ENCODE assay signal across 14 cellular contexts in the genomic region with DNA sequence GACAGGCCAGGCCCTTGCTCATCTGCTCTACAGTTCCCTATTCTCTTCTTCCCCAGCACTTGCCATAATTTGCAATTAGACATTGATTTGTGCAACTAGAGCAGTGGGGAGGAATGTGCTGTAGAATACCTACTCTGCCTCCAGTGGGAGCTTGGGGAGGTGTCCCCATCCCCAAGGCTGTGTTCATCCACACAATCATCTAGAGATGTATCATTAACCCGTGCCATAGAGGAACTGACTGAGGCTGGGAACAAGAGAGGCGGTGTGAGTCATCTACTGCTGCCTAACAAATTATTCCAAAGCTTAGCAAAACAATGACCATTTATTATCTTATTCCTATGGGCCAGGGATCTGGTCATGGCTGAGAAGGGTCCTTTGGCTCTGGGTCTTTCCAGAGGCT. TPM values are rescaled to one million over a fixed set of nuclear protein-coding genes. Genes with fewer than 3 reads are reported as not detected.
DNase-seq lines count a peak whose midpoint lies in the region; ATAC-seq, FAIRE-seq and TF ChIP-seq lines count a peak whose summit lies in the region.
"Had no signal": no experiment of that assay in that cellular context is flagged by ENCODE, and none has a peak within 500 bp of the region (broad histone marks: within the 10 kb centered on the region; RNA-seq: fewer than 3 reads in every experiment).

No MANE protein-coding gene starts in this region.

- peak in 1 of 3 experiments; percentile 19 for TF ChIP-seq CTCF in keratinocyte (optimal IDR thresholded peaks at IDR 0.05 in 1 of 3, IDR thresholded peaks at IDR 0.05 in 1 of 3, conservative IDR thresholded peaks at IDR 0.05 in 1 of 3; ENCODE audit: extremely low read depth in 1 of 3, insufficient read depth in 2 of 3, low read length in 3 of 3)

- no peak overlapping the region for H3K9ac ChIP-seq in keratinocyte (ENCODE audit: control insufficient read depth, extremely low read depth, insufficient read depth, low read length)

- H3K4me2 ChIP-seq in keratinocyte (ENCODE audit: control insufficient read depth, extremely low read depth, insufficient read depth, low read depth, low read length): no peak overlapping the region

- peaks cover 4% of the 10 kb centered on the region for H3K27me3 ChIP-seq in keratinocyte (ENCODE audit: control insufficient read depth, extremely low read depth, insufficient read depth, low read length)

- no peaks in the 10 kb centered on the region for H3K36me3 ChIP-seq in keratinocyte (ENCODE audit: control insufficient read depth in 2 of 2, extremely low read depth in 1 of 2, insufficient read depth in 2 of 2, low read length in 2 of 2)
- H3K36me3 ChIP-seq: neutrophil, thoracic aorta had no signal

- dilution Hi-C loops in keratinocyte (cut with MboI; ENCODE audit: extremely low pct_ligation_motif_present, low sequenced_read_pairs): no loop called here

- no peaks in the 10 kb centered on the region for H3K9me1 ChIP-seq in keratinocyte (ENCODE audit: control insufficient read depth, extremely low read depth, insufficient read depth, low read length)

- no peaks in the 10 kb centered on the region for H4K20me1 ChIP-seq in keratinocyte (ENCODE audit: control insufficient read depth, extremely low read depth, insufficient read depth, low read length)

- DNase-seq in NOMO-1 treated with DMSO at 0.1 percent for 48 hours (lab: John Stamatoyannopoulos, UW; ENCODE audit: unreplicated experiment) (peak; percentile 4), NOMO-1 (lab: John Stamatoyannopoulos, UW; ENCODE audit: unreplicated experiment in 2 of 2) (no peak), HT1080 (ENCODE audit: low read depth) (peak; percentile 84), amniotic epithelial cell (ENCODE audit: low read depth) (peak; percentile 10), keratinocyte (ENCODE audit: low read depth, low spot score) (no peak), middle frontal gyrus (ENCODE audit: extremely low spot score, low spot score) (no peak)
- DNase-seq in stimulated activated CD8-positive, alpha-beta memory T cell treated with anti-CD3 and anti-CD28 coated beads, Interleukin-4, amount 100 ng/mL, for 48 hours: no peak
- DNase-seq: 8988T; activated CD4-positive, CD25-positive, alpha-beta regulatory T cell had no signal

- ATAC-seq in GM18511 (IDR thresholded peaks at IDR 0.05; ENCODE audit: unreplicated experiment): no peak

- H3K27ac ChIP-seq in keratinocyte (ENCODE audit: control insufficient read depth, insufficient read depth, low read length): no peak overlapping the region
- H3K27ac ChIP-seq: epithelial cell of prostate, neutrophil, thoracic aorta had no signal

- no peaks in the 10 kb centered on the region for H3K9me3 ChIP-seq in keratinocyte (ENCODE audit: control insufficient read depth, low read depth, low read length)
- H3K9me3 ChIP-seq: neutrophil, thoracic aorta had no signal

- no peak overlapping the region for H3K4me3 ChIP-seq in keratinocyte (ENCODE audit: control insufficient read depth in 2 of 3, extremely low read depth in 1 of 3, insufficient read depth in 2 of 3, low read depth in 1 of 3, low read length in 3 of 3)
- H3K4me3 ChIP-seq: skin epidermis, thoracic aorta had no signal

- H3K4me1 ChIP-seq in keratinocyte (ENCODE audit: control insufficient read depth, extremely low read depth, insufficient read depth, low read length): no peaks in the 10 kb centered on the region

- FAIRE-seq in keratinocyte (lab: Jason Lieb, UNC): peak; percentile 44

- no peaks in the 10 kb centered on the region for H3K79me2 ChIP-seq in keratinocyte (ENCODE audit: control insufficient read depth, insufficient read depth, low read length)

- H2AFZ ChIP-seq in keratinocyte (ENCODE audit: control insufficient read depth, low read length): no peak overlapping the region

RNA-seq across cellular contexts. Expression of a gene that starts 5.1 kb away (rescaled TPM):
- total RNA-seq in HT1080 (2014; rRNA removed; shearing (Covaris generic)): 2.8 TPM in 2 replicates
- polyA plus RNA-seq in HT1080 (2015; cell fraction: cytosol; rRNA removed): 3.5 and 5.6 TPM in 2 replicates
- 3.9 and 4.1 TPM in 2 replicates for polyA plus RNA-seq in HT1080 (2015; cell fraction: nucleus; rRNA removed)
- 2.6 to 4.8 TPM (median 3.5 TPM) in 3 replicates for polyA plus RNA-seq in keratinocyte
- 3.0 TPM for polyA plus RNA-seq in keratinocyte (2011; ENCODE audit: low read depth)
- polyA plus RNA-seq in keratinocyte (2011; cell fraction: cytosol; rRNA removed): 3.5 and 3.6 TPM in 2 replicates
- polyA plus RNA-seq in keratinocyte (2011; cell fraction: nucleus; rRNA removed): 4.5 and 5.3 TPM in 2 replicates
- 4.5 and 4.7 TPM in 2 replicates for polyA plus RNA-seq in keratinocyte (2012; ENCODE audit: low replicate concordance)
- 8.5 to 14.3 TPM (median 10.1 TPM) in 3 replicates for polyA minus RNA-seq in keratinocyte
- polyA minus RNA-seq in keratinocyte (2011; cell fraction: cytosol; rRNA and poly(A)+ RNA removed): 8.8 TPM
- polyA minus RNA-seq in keratinocyte (2011; cell fraction: nucleus; rRNA and poly(A)+ RNA removed): 5.2 and 8.1 TPM in 2 replicates

RNA-seq across cellular contexts. Expression of a gene that starts 23.9 kb away (rescaled TPM):
- total RNA-seq in HT1080 (2014; rRNA removed; shearing (Covaris generic)): not detected in 2 replicates
- polyA plus RNA-seq in HT1080 (2015; cell fraction: cytosol; rRNA removed): not detected in 2 replicates
- not detected in 2 replicates for polyA plus RNA-seq in HT1080 (2015; cell fraction: nucleus; rRNA removed)
- polyA plus RNA-seq in keratinocyte: not detected in 3 replicates
- polyA plus RNA-seq in keratinocyte (2011; ENCODE audit: low read depth): not detected
- polyA plus RNA-seq in keratinocyte (2011; cell fraction: cytosol; rRNA removed): not detected in 2 replicates
- polyA plus RNA-seq in keratinocyte (2011; cell fraction: nucleus; rRNA removed): not detected in 2 replicates
- not detected in 2 replicates for polyA plus RNA-seq in keratinocyte (2012; ENCODE audit: low replicate concordance)
- polyA minus RNA-seq in keratinocyte: not detected in 3 replicates
- not detected for polyA minus RNA-seq in keratinocyte (2011; cell fraction: cytosol; rRNA and poly(A)+ RNA removed)
- polyA minus RNA-seq in keratinocyte (2011; cell fraction: nucleus; rRNA and poly(A)+ RNA removed): not detected in 2 replicates
- total RNA-seq: thoracic aorta had no signal

RNA-seq across cellular contexts. Expression of a gene that starts 44.6 kb away (rescaled TPM):
- not detected in 2 replicates for total RNA-seq in HT1080 (2014; rRNA removed; shearing (Covaris generic))
- 0.11 TPM in 1 of 2 replicates, not detected in the other for polyA plus RNA-seq in HT1080 (2015; cell fraction: cytosol; rRNA removed)
- 0.10 TPM in 1 of 2 replicates, not detected in the other for polyA plus RNA-seq in HT1080 (2015; cell fraction: nucleus; rRNA removed)
- polyA plus RNA-seq in keratinocyte: 0.31 to 1.7 TPM (median 0.56 TPM) in 3 replicates
- 0.32 TPM for polyA plus RNA-seq in keratinocyte (2011; ENCODE audit: low read depth)
- 0.36 and 0.62 TPM in 2 replicates for polyA plus RNA-seq in keratinocyte (2011; cell fraction: cytosol; rRNA removed)
- polyA plus RNA-seq in keratinocyte (2011; cell fraction: nucleus; rRNA removed): 1.1 and 1.2 TPM in 2 replicates
- polyA plus RNA-seq in keratinocyte (2012; ENCODE audit: low replicate concordance): 0.25 and 0.34 TPM in 2 replicates
- 0.10 to 0.66 TPM (median 0.13 TPM) in 3 replicates for polyA minus RNA-seq in keratinocyte
- 0.96 TPM for polyA minus RNA-seq in keratinocyte (2011; cell fraction: cytosol; rRNA and poly(A)+ RNA removed)
- 0.23 and 0.74 TPM in 2 replicates for polyA minus RNA-seq in keratinocyte (2011; cell fraction: nucleus; rRNA and poly(A)+ RNA removed)

Comparison
In these comparisons a context has a peak if more than half of its experiments do, and no peak if none do; other contexts are left out.
1. DNase-seq: peak in NOMO-1 treated with DMSO at 0.1 percent for 48 hours (single experiment), HT1080 (single experiment) and amniotic epithelial cell (single experiment); none in NOMO-1 (0 of 2), keratinocyte (single experiment), middle frontal gyrus (single experiment) and stimulated activated CD8-positive, alpha-beta memory T cell treated with anti-CD3 and anti-CD28 coated beads, Interleukin-4, amount 100 ng/mL, for 48 hours (single experiment).